In genomic region chr3:99875925-99876781, GRCh38 we compare ENCODE assay signal across 1 cellular context.
TF ChIP-seq lines count a peak whose summit lies in the region.

No MANE protein-coding gene starts in this region.

TF ChIP-seq in GM12878, 131 proteins besides CTCF, POLR2A, EP300 and RAD21 (continued from another document):
- TF ChIP-seq SREBF1 (IDR thresholded peaks at IDR 0.05; ENCODE audit: low read length) (no peak), STAT1 (conservative IDR thresholded peaks at IDR 0.05) (no peak), TARDBP (IDR thresholded peaks at IDR 0.05; ENCODE audit: borderline replicate concordance) (no peak), ASH2L (IDR thresholded peaks at IDR 0.05; ENCODE audit: borderline replicate concordance, low read depth) (peak; percentile 67; the same call in 1 of the 2 replicates), IKZF1 (conservative IDR thresholded peaks at IDR 0.05) (peak; percentile 63), TBL1XR1 (IDR thresholded peaks at IDR 0.05; ENCODE audit: low read depth, low read length) (0 out of 2 replicates have a peak, but pooled peaks have one; percentile 18), MYC (IDR thresholded peaks at IDR 0.05; ENCODE audit: insufficient read depth, insufficient read length, insufficient replicate concordance, low read length, severe bottlenecking) (peak; percentile 63), ZNF217 (IDR thresholded peaks at IDR 0.05) (no peak), BCL11A (IDR thresholded peaks at IDR 0.05; ENCODE audit: low read depth, low read length) (no peak), ZBED1 (IDR thresholded peaks at IDR 0.05; ENCODE audit: borderline replicate concordance) (no peak), EED (IDR thresholded peaks at IDR 0.05; ENCODE audit: low read depth) (0 out of 2 replicates have a peak, but pooled peaks have one; percentile 26), YY1 (IDR thresholded peaks at IDR 0.05; ENCODE audit: low read depth, low read length) (0 out of 2 replicates have a peak, but pooled peaks have one; percentile 23), KLF5 (IDR thresholded peaks at IDR 0.05; ENCODE audit: partially characterized antibody) (no peak), MXI1 (IDR thresholded peaks at IDR 0.05; ENCODE audit: low read depth, low read length) (no peak), RB1 (IDR thresholded peaks at IDR 0.05; ENCODE audit: borderline replicate concordance) (no peak), HDAC6 (IDR thresholded peaks at IDR 0.05; ENCODE audit: unreplicated experiment) (peak; percentile 40), BACH1 (IDR thresholded peaks at IDR 0.05; ENCODE audit: borderline replicate concordance) (peak; percentile 60; the same call in 1 of the 2 replicates), BRCA1 (IDR thresholded peaks at IDR 0.05; ENCODE audit: low read depth, low read length) (no peak), HCFC1 (IDR thresholded peaks at IDR 0.05; ENCODE audit: low read length) (no peak), IRF4 (IDR thresholded peaks at IDR 0.05; ENCODE audit: low read depth, low read length) (no peak), YBX1 (IDR thresholded peaks at IDR 0.05) (no peak), SP1 (IDR thresholded peaks at IDR 0.05; ENCODE audit: low read depth, low read length) (no peak), BHLHE40 (IDR thresholded peaks at IDR 0.05; ENCODE audit: borderline replicate concordance in 1 of 2, low read depth in 2 of 2, low read length in 1 of 2) (peak in 1 of 2 experiments; percentile 64; a peak in 2 of 4 replicates), POLR2AphosphoS5 (IDR thresholded peaks at IDR 0.05; ENCODE audit: low read length) (peak; percentile 62; the same call in 1 of the 2 replicates), NBN (IDR thresholded peaks at IDR 0.05) (no peak), DPF2 (IDR thresholded peaks at IDR 0.05) (peak; percentile 61), ZNF24 (IDR thresholded peaks at IDR 0.05) (no peak), RUNX3 (IDR thresholded peaks at IDR 0.05; ENCODE audit: low read length) (peak; percentile 50), CREM (IDR thresholded peaks at IDR 0.05; ENCODE audit: low read depth) (peak; percentile 58; the same call in 1 of the 2 replicates)
- TF ChIP-seq, protein P1, sequence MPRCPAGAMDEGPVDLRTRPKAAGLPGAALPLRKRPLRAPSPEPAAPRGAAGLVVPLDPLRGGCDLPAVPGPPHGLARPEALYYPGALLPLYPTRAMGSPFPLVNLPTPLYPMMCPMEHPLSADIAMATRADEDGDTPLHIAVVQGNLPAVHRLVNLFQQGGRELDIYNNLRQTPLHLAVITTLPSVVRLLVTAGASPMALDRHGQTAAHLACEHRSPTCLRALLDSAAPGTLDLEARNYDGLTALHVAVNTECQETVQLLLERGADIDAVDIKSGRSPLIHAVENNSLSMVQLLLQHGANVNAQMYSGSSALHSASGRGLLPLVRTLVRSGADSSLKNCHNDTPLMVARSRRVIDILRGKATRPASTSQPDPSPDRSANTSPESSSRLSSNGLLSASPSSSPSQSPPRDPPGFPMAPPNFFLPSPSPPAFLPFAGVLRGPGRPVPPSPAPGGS (IDR thresholded peaks at IDR 0.05; ENCODE audit: borderline replicate concordance, insufficient read depth, low read depth, low read length, poor library complexity, severe bottlenecking) = no peak
- TF ChIP-seq, protein P2, sequence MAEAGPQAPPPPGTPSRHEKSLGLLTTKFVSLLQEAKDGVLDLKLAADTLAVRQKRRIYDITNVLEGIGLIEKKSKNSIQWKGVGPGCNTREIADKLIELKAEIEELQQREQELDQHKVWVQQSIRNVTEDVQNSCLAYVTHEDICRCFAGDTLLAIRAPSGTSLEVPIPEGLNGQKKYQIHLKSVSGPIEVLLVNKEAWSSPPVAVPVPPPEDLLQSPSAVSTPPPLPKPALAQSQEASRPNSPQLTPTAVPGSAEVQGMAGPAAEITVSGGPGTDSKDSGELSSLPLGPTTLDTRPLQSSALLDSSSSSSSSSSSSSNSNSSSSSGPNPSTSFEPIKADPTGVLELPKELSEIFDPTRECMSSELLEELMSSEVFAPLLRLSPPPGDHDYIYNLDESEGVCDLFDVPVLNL (IDR thresholded peaks at IDR 0.05; ENCODE audit: low read depth, low read length) = no peak
- TF ChIP-seq, protein P3, sequence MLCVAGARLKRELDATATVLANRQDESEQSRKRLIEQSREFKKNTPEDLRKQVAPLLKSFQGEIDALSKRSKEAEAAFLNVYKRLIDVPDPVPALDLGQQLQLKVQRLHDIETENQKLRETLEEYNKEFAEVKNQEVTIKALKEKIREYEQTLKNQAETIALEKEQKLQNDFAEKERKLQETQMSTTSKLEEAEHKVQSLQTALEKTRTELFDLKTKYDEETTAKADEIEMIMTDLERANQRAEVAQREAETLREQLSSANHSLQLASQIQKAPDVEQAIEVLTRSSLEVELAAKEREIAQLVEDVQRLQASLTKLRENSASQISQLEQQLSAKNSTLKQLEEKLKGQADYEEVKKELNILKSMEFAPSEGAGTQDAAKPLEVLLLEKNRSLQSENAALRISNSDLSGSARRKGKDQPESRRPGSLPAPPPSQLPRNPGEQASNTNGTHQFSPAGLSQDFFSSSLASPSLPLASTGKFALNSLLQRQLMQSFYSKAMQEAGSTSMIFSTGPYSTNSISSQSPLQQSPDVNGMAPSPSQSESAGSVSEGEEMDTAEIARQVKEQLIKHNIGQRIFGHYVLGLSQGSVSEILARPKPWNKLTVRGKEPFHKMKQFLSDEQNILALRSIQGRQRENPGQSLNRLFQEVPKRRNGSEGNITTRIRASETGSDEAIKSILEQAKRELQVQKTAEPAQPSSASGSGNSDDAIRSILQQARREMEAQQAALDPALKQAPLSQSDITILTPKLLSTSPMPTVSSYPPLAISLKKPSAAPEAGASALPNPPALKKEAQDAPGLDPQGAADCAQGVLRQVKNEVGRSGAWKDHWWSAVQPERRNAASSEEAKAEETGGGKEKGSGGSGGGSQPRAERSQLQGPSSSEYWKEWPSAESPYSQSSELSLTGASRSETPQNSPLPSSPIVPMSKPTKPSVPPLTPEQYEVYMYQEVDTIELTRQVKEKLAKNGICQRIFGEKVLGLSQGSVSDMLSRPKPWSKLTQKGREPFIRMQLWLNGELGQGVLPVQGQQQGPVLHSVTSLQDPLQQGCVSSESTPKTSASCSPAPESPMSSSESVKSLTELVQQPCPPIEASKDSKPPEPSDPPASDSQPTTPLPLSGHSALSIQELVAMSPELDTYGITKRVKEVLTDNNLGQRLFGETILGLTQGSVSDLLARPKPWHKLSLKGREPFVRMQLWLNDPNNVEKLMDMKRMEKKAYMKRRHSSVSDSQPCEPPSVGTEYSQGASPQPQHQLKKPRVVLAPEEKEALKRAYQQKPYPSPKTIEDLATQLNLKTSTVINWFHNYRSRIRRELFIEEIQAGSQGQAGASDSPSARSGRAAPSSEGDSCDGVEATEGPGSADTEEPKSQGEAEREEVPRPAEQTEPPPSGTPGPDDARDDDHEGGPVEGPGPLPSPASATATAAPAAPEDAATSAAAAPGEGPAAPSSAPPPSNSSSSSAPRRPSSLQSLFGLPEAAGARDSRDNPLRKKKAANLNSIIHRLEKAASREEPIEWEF (IDR thresholded peaks at IDR 0.05; ENCODE audit: insufficient replicate concordance, low read depth, low read length) = no peak
